ENCODE assay signal across 1 cellular context in the genomic region with DNA sequence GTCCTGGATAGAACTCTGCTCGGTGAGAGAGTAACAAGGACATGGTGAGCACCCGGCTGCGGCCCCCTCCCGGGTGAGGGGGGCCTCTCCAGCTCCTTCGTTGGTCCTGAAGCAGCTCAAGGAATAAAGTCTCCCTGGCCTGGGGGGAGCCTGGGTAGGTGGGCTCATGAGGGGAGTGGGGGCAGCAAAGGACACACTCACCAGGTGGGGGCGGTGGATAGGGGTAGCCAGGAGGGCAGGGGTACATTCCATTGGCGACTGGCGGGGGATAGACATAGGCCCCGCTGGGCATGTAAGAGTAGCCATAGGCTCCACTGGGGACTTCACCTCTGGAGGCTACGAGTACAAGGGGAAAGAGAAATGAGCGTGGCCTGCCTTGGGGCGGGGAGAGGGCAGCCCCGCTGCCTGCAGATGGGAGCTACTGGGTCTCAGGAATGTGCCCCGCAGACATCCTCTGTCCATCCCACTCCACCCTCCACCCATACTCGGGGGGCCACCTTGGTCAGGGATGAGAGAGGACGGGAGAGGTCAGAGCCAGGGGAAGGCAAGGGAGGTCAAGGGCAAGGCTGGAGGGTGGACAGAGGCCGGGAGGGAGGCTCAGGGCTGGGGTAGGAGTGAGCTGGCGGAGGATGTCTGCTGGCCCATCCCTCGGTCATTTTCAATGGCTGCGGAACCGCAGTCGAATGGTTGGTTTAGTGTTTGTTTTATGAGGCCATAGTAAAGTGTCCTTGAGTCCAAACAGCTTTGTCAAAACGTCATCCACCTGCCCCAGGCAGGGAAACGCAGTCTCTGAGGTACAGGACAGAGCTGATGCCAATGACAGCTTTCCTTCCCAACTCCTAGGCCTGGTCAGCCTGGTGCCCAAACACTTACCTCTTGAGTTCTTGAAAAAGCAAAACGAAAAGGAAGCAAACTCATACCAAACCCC.
TF ChIP-seq lines count a peak whose summit lies in the region.

No MANE protein-coding gene starts in this region.

TF ChIP-seq in HepG2, 621 proteins besides CTCF, POLR2A, EP300 and RAD21 (continued from another document and continues in another):
- TF ChIP-seq, protein P1, sequence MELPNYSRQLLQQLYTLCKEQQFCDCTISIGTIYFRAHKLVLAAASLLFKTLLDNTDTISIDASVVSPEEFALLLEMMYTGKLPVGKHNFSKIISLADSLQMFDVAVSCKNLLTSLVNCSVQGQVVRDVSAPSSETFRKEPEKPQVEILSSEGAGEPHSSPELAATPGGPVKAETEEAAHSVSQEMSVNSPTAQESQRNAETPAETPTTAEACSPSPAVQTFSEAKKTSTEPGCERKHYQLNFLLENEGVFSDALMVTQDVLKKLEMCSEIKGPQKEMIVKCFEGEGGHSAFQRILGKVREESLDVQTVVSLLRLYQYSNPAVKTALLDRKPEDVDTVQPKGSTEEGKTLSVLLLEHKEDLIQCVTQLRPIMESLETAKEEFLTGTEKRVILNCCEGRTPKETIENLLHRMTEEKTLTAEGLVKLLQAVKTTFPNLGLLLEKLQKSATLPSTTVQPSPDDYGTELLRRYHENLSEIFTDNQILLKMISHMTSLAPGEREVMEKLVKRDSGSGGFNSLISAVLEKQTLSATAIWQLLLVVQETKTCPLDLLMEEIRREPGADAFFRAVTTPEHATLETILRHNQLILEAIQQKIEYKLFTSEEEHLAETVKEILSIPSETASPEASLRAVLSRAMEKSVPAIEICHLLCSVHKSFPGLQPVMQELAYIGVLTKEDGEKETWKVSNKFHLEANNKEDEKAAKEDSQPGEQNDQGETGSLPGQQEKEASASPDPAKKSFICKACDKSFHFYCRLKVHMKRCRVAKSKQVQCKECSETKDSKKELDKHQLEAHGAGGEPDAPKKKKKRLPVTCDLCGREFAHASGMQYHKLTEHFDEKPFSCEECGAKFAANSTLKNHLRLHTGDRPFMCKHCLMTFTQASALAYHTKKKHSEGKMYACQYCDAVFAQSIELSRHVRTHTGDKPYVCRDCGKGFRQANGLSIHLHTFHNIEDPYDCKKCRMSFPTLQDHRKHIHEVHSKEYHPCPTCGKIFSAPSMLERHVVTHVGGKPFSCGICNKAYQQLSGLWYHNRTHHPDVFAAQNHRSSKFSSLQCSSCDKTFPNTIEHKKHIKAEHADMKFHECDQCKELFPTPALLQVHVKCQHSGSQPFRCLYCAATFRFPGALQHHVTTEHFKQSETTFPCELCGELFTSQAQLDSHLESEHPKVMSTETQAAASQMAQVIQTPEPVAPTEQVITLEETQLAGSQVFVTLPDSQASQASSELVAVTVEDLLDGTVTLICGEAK (IDR thresholded peaks at IDR 0.05) = no peak
- TF ChIP-seq, protein P1 (CRISPR knock-in tag; IDR thresholded peaks at IDR 0.05) = peak; percentile 27; the same call in 1 of the 2 replicates
- TF ChIP-seq GZF1 (CRISPR knock-in tag; IDR thresholded peaks at IDR 0.05) = peak; percentile 68; the same call in 1 of the 2 replicates
- no peak for TF ChIP-seq XRCC5 (optimal IDR thresholded peaks at IDR 0.05; ENCODE audit: low read length)
- 0 out of 2 replicates have a peak, but pooled peaks have one; percentile 43 for TF ChIP-seq ZBTB20 (CRISPR knock-in tag; IDR thresholded peaks at IDR 0.05; ENCODE audit: borderline replicate concordance, low read depth)
- peak; percentile 52 for TF ChIP-seq IKZF4 (CRISPR knock-in tag; IDR thresholded peaks at IDR 0.05; ENCODE audit: borderline replicate concordance, low read depth, not compliant biosample characterization)
- TF ChIP-seq, protein P2, sequence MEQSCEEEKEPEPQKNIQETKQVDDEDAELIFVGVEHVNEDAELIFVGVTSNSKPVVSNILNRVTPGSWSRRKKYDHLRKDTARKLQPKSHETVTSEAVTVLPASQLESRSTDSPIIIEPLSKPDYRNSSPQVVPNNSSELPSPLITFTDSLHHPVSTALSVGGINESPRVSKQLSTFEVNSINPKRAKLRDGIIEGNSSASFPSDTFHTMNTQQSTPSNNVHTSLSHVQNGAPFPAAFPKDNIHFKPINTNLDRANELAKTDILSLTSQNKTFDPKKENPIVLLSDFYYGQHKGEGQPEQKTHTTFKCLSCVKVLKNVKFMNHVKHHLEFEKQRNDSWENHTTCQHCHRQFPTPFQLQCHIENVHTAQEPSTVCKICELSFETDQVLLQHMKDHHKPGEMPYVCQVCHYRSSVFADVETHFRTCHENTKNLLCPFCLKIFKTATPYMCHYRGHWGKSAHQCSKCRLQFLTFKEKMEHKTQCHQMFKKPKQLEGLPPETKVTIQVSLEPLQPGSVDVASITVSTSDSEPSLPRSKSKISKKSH (CRISPR knock-in tag; IDR thresholded peaks at IDR 0.05; ENCODE audit: borderline replicate concordance) = no peak
- TF ChIP-seq GABPB1 (CRISPR knock-in tag; IDR thresholded peaks at IDR 0.05) = 0 out of 2 replicates have a peak, but pooled peaks have one; percentile 4
- TF ChIP-seq, protein P3, sequence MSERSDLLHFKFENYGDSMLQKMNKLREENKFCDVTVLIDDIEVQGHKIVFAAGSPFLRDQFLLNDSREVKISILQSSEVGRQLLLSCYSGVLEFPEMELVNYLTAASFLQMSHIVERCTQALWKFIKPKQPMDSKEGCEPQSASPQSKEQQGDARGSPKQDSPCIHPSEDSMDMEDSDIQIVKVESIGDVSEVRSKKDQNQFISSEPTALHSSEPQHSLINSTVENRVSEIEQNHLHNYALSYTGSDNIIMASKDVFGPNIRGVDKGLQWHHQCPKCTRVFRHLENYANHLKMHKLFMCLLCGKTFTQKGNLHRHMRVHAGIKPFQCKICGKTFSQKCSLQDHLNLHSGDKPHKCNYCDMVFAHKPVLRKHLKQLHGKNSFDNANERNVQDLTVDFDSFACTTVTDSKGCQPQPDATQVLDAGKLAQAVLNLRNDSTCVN (CRISPR knock-in tag; IDR thresholded peaks at IDR 0.05; ENCODE audit: borderline replicate concordance) = no peak
- no peak for TF ChIP-seq GTF2F1 (IDR thresholded peaks at IDR 0.05; ENCODE audit: low read length)
- TF ChIP-seq IRX3 (CRISPR knock-in tag; IDR thresholded peaks at IDR 0.05; ENCODE audit: borderline replicate concordance, low read depth) = no peak
- TF ChIP-seq, protein P4, sequence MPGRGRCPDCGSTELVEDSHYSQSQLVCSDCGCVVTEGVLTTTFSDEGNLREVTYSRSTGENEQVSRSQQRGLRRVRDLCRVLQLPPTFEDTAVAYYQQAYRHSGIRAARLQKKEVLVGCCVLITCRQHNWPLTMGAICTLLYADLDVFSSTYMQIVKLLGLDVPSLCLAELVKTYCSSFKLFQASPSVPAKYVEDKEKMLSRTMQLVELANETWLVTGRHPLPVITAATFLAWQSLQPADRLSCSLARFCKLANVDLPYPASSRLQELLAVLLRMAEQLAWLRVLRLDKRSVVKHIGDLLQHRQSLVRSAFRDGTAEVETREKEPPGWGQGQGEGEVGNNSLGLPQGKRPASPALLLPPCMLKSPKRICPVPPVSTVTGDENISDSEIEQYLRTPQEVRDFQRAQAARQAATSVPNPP (CRISPR knock-in tag; IDR thresholded peaks at IDR 0.05) = no peak
- peak; percentile 49; the same call in 1 of the 2 replicates for TF ChIP-seq ZNF782 (CRISPR knock-in tag; IDR thresholded peaks at IDR 0.05; ENCODE audit: borderline replicate concordance)
- TF ChIP-seq AHR (CRISPR knock-in tag; IDR thresholded peaks at IDR 0.05) = 0 out of 2 replicates have a peak, but pooled peaks have one; percentile 21
- TF ChIP-seq, protein P5, sequence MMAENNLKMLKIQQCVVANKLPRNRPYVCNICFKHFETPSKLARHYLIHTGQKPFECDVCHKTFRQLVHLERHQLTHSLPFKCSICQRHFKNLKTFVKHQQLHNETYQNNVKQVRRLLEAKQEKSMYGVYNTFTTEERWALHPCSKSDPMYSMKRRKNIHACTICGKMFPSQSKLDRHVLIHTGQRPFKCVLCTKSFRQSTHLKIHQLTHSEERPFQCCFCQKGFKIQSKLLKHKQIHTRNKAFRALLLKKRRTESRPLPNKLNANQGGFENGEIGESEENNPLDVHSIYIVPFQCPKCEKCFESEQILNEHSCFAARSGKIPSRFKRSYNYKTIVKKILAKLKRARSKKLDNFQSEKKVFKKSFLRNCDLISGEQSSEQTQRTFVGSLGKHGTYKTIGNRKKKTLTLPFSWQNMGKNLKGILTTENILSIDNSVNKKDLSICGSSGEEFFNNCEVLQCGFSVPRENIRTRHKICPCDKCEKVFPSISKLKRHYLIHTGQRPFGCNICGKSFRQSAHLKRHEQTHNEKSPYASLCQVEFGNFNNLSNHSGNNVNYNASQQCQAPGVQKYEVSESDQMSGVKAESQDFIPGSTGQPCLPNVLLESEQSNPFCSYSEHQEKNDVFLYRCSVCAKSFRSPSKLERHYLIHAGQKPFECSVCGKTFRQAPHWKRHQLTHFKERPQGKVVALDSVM (CRISPR knock-in tag; IDR thresholded peaks at IDR 0.05) = peak; percentile 8; the same call in 1 of the 2 replicates
- TF ChIP-seq NFRKB (IDR thresholded peaks at IDR 0.05) = no peak
- TF ChIP-seq, protein P6, sequence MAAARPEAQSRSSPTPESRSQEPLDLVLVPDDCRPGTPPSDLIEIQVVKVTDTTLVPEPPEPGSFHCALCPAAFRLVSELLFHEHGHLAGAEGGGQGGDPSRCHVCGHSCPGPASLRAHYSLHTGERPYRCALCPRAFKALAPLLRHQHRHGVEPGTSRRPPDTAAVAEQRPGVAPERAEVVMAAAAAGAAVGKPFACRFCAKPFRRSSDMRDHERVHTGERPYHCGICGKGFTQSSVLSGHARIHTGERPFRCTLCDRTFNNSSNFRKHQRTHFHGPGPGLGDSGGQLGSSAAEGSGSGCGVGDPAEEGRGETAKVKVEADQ (CRISPR knock-in tag; IDR thresholded peaks at IDR 0.05; ENCODE audit: borderline replicate concordance) = 0 out of 2 replicates have a peak, but pooled peaks have one; percentile 30
- TF ChIP-seq PHF21A (CRISPR knock-in tag; IDR thresholded peaks at IDR 0.05) = no peak
- 0 out of 2 replicates have a peak, but pooled peaks have one; percentile 4 for TF ChIP-seq CAMTA2 (CRISPR knock-in tag; IDR thresholded peaks at IDR 0.05; ENCODE audit: borderline replicate concordance)
- TF ChIP-seq NFKB2 (CRISPR knock-in tag; IDR thresholded peaks at IDR 0.05; ENCODE audit: borderline replicate concordance) = 0 out of 2 replicates have a peak, but pooled peaks have one; percentile 4
- TF ChIP-seq PCBP1 (IDR thresholded peaks at IDR 0.05; ENCODE audit: borderline replicate concordance, low read depth, low read length) = peak; percentile 37; the same call in 1 of the 2 replicates
- TF ChIP-seq ZNF883 (CRISPR knock-in tag; IDR thresholded peaks at IDR 0.05; ENCODE audit: not compliant biosample characterization) = peak; percentile 26
- 0 out of 2 replicates have a peak, but pooled peaks have one; percentile 1 for TF ChIP-seq TMF1 (CRISPR knock-in tag; IDR thresholded peaks at IDR 0.05; ENCODE audit: low read depth)
- TF ChIP-seq ASH2L (IDR thresholded peaks at IDR 0.05; ENCODE audit: insufficient read length, low read depth, low read length) = no peak
- no peak for TF ChIP-seq HOXA3 (CRISPR knock-in tag; IDR thresholded peaks at IDR 0.05)
- TF ChIP-seq, protein P7, sequence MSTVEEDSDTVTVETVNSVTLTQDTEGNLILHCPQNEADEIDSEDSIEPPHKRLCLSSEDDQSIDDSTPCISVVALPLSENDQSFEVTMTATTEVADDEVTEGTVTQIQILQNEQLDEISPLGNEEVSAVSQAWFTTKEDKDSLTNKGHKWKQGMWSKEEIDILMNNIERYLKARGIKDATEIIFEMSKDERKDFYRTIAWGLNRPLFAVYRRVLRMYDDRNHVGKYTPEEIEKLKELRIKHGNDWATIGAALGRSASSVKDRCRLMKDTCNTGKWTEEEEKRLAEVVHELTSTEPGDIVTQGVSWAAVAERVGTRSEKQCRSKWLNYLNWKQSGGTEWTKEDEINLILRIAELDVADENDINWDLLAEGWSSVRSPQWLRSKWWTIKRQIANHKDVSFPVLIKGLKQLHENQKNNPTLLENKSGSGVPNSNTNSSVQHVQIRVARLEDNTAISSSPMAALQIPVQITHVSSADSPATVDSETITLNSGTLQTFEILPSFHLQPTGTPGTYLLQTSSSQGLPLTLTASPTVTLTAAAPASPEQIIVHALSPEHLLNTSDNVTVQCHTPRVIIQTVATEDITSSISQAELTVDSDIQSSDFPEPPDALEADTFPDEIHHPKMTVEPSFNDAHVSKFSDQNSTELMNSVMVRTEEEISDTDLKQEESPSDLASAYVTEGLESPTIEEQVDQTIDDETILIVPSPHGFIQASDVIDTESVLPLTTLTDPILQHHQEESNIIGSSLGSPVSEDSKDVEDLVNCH (CRISPR knock-in tag; IDR thresholded peaks at IDR 0.05) = no peak
- TF ChIP-seq ZNF720 (CRISPR knock-in tag; IDR thresholded peaks at IDR 0.05) = no peak
- TF ChIP-seq, protein P8, sequence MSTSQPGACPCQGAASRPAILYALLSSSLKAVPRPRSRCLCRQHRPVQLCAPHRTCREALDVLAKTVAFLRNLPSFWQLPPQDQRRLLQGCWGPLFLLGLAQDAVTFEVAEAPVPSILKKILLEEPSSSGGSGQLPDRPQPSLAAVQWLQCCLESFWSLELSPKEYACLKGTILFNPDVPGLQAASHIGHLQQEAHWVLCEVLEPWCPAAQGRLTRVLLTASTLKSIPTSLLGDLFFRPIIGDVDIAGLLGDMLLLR (CRISPR knock-in tag; IDR thresholded peaks at IDR 0.05) = no peak
- no peak for TF ChIP-seq ZNF879 (CRISPR knock-in tag; IDR thresholded peaks at IDR 0.05)
- TF ChIP-seq ZBTB7A (CRISPR knock-in tag; IDR thresholded peaks at IDR 0.05) = 0 out of 2 replicates have a peak, but pooled peaks have one; percentile 32
- no peak for TF ChIP-seq ZNF24 (IDR thresholded peaks at IDR 0.05)
- TF ChIP-seq ZNF781 (CRISPR knock-in tag; IDR thresholded peaks at IDR 0.05; ENCODE audit: borderline replicate concordance, not compliant biosample characterization) = peak; percentile 46
- TF ChIP-seq GATA4 (IDR thresholded peaks at IDR 0.05; ENCODE audit: borderline replicate concordance, low read depth) = no peak
- TF ChIP-seq, protein P9, sequence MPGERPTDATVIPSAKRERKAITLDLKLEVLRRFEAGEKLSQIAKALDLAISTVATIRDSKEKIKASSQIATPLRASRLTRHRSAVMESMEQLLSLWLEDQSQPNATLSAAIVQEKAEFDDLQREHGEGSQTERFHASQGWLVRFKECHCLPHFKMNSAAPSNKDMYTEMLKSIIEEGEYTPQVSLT (CRISPR knock-in tag; IDR thresholded peaks at IDR 0.05; ENCODE audit: borderline replicate concordance, low read depth) = no peak
